ENCODE assay signal across 1 cellular context in the genomic region with DNA sequence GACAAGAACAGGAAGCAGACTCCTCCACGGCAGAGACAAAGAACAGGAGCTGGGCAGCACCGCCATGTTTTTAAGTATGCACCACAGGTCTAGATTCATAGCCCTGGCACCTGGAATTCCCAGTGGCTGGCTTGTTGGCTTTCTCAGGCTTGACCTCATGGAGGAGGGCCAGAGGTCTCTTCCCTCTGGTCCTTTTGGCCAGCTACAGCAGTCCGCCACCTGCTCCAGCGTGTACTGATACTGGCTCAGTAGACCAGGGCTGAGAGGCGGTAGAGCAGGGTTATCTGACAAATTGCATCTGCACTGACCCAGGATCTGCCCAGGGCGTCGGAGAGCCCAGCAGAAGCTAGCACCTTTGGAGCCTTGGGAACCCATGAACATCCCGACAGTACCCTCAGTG.
TF ChIP-seq lines count a peak whose summit lies in the region.

No MANE protein-coding gene starts in this region.

TF ChIP-seq in IMR-90, 13 proteins besides CTCF, POLR2A, EP300 and RAD21:
- TF ChIP-seq BHLHE40 (IDR thresholded peaks at IDR 0.05; ENCODE audit: low read depth, low read length) (no peak), NFE2L2 (IDR thresholded peaks at IDR 0.05; ENCODE audit: low read depth, low read length) (no peak), MAFK (IDR thresholded peaks at IDR 0.05; ENCODE audit: low read depth, low read length) (no peak), MXI1 (IDR thresholded peaks at IDR 0.05; ENCODE audit: borderline replicate concordance, low read depth, low read length) (no peak), SMC3 (IDR thresholded peaks at IDR 0.05; ENCODE audit: low read depth, low read length) (no peak), RFX5 (IDR thresholded peaks at IDR 0.05; ENCODE audit: low read depth, low read length) (no peak), RCOR1 (IDR thresholded peaks at IDR 0.05; ENCODE audit: insufficient replicate concordance, low read length) (no peak), CHD1 (IDR thresholded peaks at IDR 0.05; ENCODE audit: low read depth, low read length) (no peak), FOS (IDR thresholded peaks at IDR 0.05; ENCODE audit: low read depth, low read length) (no peak), MAZ (IDR thresholded peaks at IDR 0.05; ENCODE audit: borderline replicate concordance, low read depth, low read length) (no peak), CEBPB (IDR thresholded peaks at IDR 0.05; ENCODE audit: low read depth, low read length) (no peak)
- TF ChIP-seq, protein P1, sequence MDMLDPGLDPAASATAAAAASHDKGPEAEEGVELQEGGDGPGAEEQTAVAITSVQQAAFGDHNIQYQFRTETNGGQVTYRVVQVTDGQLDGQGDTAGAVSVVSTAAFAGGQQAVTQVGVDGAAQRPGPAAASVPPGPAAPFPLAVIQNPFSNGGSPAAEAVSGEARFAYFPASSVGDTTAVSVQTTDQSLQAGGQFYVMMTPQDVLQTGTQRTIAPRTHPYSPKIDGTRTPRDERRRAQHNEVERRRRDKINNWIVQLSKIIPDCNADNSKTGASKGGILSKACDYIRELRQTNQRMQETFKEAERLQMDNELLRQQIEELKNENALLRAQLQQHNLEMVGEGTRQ (IDR thresholded peaks at IDR 0.05; ENCODE audit: low read depth, low read length) = no peak
- TF ChIP-seq, protein P2, sequence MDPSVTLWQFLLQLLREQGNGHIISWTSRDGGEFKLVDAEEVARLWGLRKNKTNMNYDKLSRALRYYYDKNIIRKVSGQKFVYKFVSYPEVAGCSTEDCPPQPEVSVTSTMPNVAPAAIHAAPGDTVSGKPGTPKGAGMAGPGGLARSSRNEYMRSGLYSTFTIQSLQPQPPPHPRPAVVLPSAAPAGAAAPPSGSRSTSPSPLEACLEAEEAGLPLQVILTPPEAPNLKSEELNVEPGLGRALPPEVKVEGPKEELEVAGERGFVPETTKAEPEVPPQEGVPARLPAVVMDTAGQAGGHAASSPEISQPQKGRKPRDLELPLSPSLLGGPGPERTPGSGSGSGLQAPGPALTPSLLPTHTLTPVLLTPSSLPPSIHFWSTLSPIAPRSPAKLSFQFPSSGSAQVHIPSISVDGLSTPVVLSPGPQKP (IDR thresholded peaks at IDR 0.05; ENCODE audit: borderline replicate concordance, low read depth, low read length) = no peak
